Comparison of ENCODE assay signal across 25 cellular contexts in genomic region chr12:117967043-117967442, GRCh38. TPM values are rescaled to one million over a fixed set of nuclear protein-coding genes. Genes with fewer than 3 reads are reported as not detected.
DNase-seq lines count a peak whose midpoint lies in the region; ATAC-seq, FAIRE-seq and TF ChIP-seq lines count a peak whose summit lies in the region.
"Had no signal": no experiment of that assay in that cellular context is flagged by ENCODE, and none has a peak within 500 bp of the region (broad histone marks: within the 10 kb centered on the region; RNA-seq: fewer than 3 reads in every experiment).

No MANE protein-coding gene starts in this region.

- TF ChIP-seq RAD21 in HCT116 (IDR thresholded peaks at IDR 0.05; ENCODE audit: low read depth) (no peak), neural cell (conservative IDR thresholded peaks at IDR 0.05) (no peak)

- BruUV-seq in HCT116 (replicated peaks; lab: Mats Ljungman, UMichigan): no TSS peak

- peaks cover 7% of the 10 kb centered on the region for H3K9me3 Mint-ChIP-seq in activated CD4-positive, alpha-beta T cell treated with anti-CD3 and anti-CD28 coated beads for 36 hours (ENCODE audit: low read depth)
- H3K9me3 Mint-ChIP-seq in brain: peaks cover 12 to 17% (median 15%) of the 10 kb centered on the region in 5 experiments

- H2AFZ ChIP-seq in HCT116 (ENCODE audit: low read depth, low read length, poor library complexity, severe bottlenecking): no peak overlapping the region
- H2AFZ ChIP-seq in neural cell (ENCODE audit: low read depth, low read length): no peak overlapping the region

- H3K79me2 ChIP-seq in HCT116 (ENCODE audit: insufficient read depth, low read length): peaks cover 8% of the 10 kb centered on the region
- peaks cover 34% of the 10 kb centered on the region for H3K79me2 ChIP-seq in neural cell (replicated peaks; ENCODE audit: insufficient read depth, low read length)

- H3K9ac ChIP-seq in HCT116 (ENCODE audit: low read length): peak overlapping the region; percentile 83; the same call in 1 of the 2 replicates
- H3K9ac ChIP-seq in neural cell (ENCODE audit: low read length): peak overlapping the region; percentile 95

- FAIRE-seq in GM19239 (lab: Jason Lieb, UNC): no peak
- FAIRE-seq: A549, bronchial epithelial cell, endometrium, G401.6, islet of Langerhans had no signal

- TF ChIP-seq CTCF in HCT116 (IDR thresholded peaks at IDR 0.05 in 2 of 3, conservative IDR thresholded peaks at IDR 0.05 in 1 of 3; ENCODE audit: borderline replicate concordance in 1 of 3, insufficient read depth in 1 of 3, low read depth in 2 of 3, low read length in 2 of 3) (no peak), brain (conservative IDR thresholded peaks at IDR 0.05) (no peak), neural cell (IDR thresholded peaks at IDR 0.05; ENCODE audit: poor library complexity, severe bottlenecking) (no peak)

- RAD21 ChIA-PET in HCT116 (lab: Charles Lee; ENCODE audit: low non-redundant PET in 1 of 2, low total read pairs in 2 of 2, uncharacterized antibody in 2 of 2, unreplicated experiment in 2 of 2): no interaction called here

- no peak for TF ChIP-seq EP300 in neural cell (conservative IDR thresholded peaks at IDR 0.05; ENCODE audit: poor library complexity, severe bottlenecking)

- H3K36me3 ChIP-seq in HCT116 (ENCODE audit: control insufficient read depth in 1 of 2, insufficient read depth in 2 of 2, low read length in 2 of 2) (0 out of 4 replicates have a peak, but pooled peaks cover 0 to 4% of the 10 kb centered on the region in 2 experiments), neural cell (ENCODE audit: insufficient read depth, low read length) (no peaks in the 10 kb centered on the region), H7 (replicated peaks; ENCODE audit: control insufficient read depth, insufficient read depth, low read length) (no peaks in the 10 kb centered on the region)
- H3K36me3 ChIP-seq: adrenal gland, gastroesophageal sphincter, MG63, prostate gland, upper lobe of left lung had no signal

- no peak overlapping the region for H3K27ac Mint-ChIP-seq in activated CD4-positive, alpha-beta T cell treated with anti-CD3 and anti-CD28 coated beads for 36 hours
- H3K27ac Mint-ChIP-seq in brain: peak overlapping the region in 2 of 5 experiments; percentile 29 to 86
- H3K27ac Mint-ChIP-seq: activated T-helper 2 cell treated with anti-CD3 and anti-CD28 coated beads, Interferon-gamma antibody, Interleukin-2, Interleukin-4, amounts not matched to agents 10 μg/mL and 5 μg/mL and 100 μg/mL, durations not matched to agents 14 hours and 24 hours and 36 hours had no signal

- H3F3A ChIP-seq in neural cell (ENCODE audit: insufficient read depth, low read length, poor library complexity, severe bottlenecking): peaks cover 4% of the 10 kb centered on the region

- peaks cover 11 to 28% of the 10 kb centered on the region in 2 experiments for H3K4me1 ChIP-seq in HCT116 (ENCODE audit: control insufficient read depth in 1 of 2, insufficient read depth in 2 of 2, low read length in 2 of 2)
- H3K4me1 ChIP-seq: adrenal gland, prostate gland had no signal

- peaks cover 50% of the 10 kb centered on the region for H3K27me3 Mint-ChIP-seq in activated CD4-positive, alpha-beta T cell treated with anti-CD3 and anti-CD28 coated beads for 36 hours
- peaks cover 44% of the 10 kb centered on the region for H3K27me3 Mint-ChIP-seq in brain

- TF ChIP-seq POLR2A in HCT116 (IDR thresholded peaks at IDR 0.05; ENCODE audit: borderline replicate concordance, extremely low read depth, insufficient read depth, insufficient read length): no peak

- ATAC-seq in activated CD4-positive, alpha-beta T cell treated with anti-CD3 and anti-CD28 coated beads for 36 hours: no peak
- no peak for ATAC-seq in HCT116
- ATAC-seq: A549, gastroesophageal sphincter had no signal

- H4K20me1 ChIP-seq in HCT116 (ENCODE audit: insufficient read depth) (no peaks in the 10 kb centered on the region), neural cell (ENCODE audit: insufficient read depth) (no peaks in the 10 kb centered on the region)

- H3K4me3 ChIP-seq in HCT116 (replicated peaks in 1 of 2; ENCODE audit: low read depth in 1 of 2, low read length in 2 of 2) (peak overlapping the region in 1 of 2 experiments; percentile 89; a peak in 1 of 4 replicates), neural cell (ENCODE audit: low read length) (peak overlapping the region; percentile 81), H7 (ENCODE audit: insufficient read depth, low read depth, low read length) (no peak overlapping the region)
- H3K4me3 ChIP-seq: A549, adrenal gland, coronary artery, gastroesophageal sphincter, MG63, prostate gland, upper lobe of left lung had no signal

- intact Hi-C loops in activated CD4-positive, alpha-beta T cell treated with anti-CD3 and anti-CD28 coated beads for 36 hours (cut with DNase I, micrococcal nuclease): loop anchor here in 1 of 2 experiments (5.0 kb wide), 1 partner anchor 410 kb away; the partner anchor contains the start of gene SUDS3
- intact Hi-C loops in HCT116 (cut with micrococcal nuclease): no loop called here

- H3K36me3 Mint-ChIP-seq in activated CD4-positive, alpha-beta T cell treated with anti-CD3 and anti-CD28 coated beads for 36 hours (ENCODE audit: low read depth): peaks cover 2% of the 10 kb centered on the region
- H3K36me3 Mint-ChIP-seq in brain: no peaks in the 10 kb centered on the region

- POLR2A ChIA-PET in activated CD4-positive, alpha-beta T cell treated with anti-CD3 and anti-CD28 coated beads for 36 hours (lab: Charles Lee): no interaction called here
- POLR2A ChIA-PET in HCT116 (lab: Charles Lee): no interaction called here

- CTCF ChIA-PET in activated CD4-positive, alpha-beta T cell treated with anti-CD3 and anti-CD28 coated beads for 36 hours (lab: Charles Lee): no interaction called here
- CTCF ChIA-PET in HCT116 (lab: Charles Lee): no interaction called here

- peaks cover 9% of the 10 kb centered on the region for H3K4me1 Mint-ChIP-seq in activated CD4-positive, alpha-beta T cell treated with anti-CD3 and anti-CD28 coated beads for 36 hours
- peaks cover 26% of the 10 kb centered on the region for H3K4me1 Mint-ChIP-seq in brain

- no peaks in the 10 kb centered on the region for H3K27me3 ChIP-seq in HCT116 (ENCODE audit: insufficient read depth, low read length)
- no peaks in the 10 kb centered on the region for H3K27me3 ChIP-seq in neural cell (ENCODE audit: insufficient read depth, low read depth, low read length)
- peaks cover 25% of the 10 kb centered on the region for H3K27me3 ChIP-seq in H7 (ENCODE audit: control insufficient read depth, insufficient read depth, low read length)
- H3K27me3 ChIP-seq: MG63 had no signal

- peak overlapping the region; percentile 94 for H3K4me2 ChIP-seq in HCT116 (ENCODE audit: low read length)
- H3K4me2 ChIP-seq in neural cell (ENCODE audit: low read length): peak overlapping the region; percentile 75
- H3K4me2 ChIP-seq: A549 had no signal

- peak overlapping the region; percentile 28 for H3K4me3 Mint-ChIP-seq in activated CD4-positive, alpha-beta T cell treated with anti-CD3 and anti-CD28 coated beads for 36 hours
- H3K4me3 Mint-ChIP-seq in brain: peak overlapping the region; percentile 57 to 91 (median 90)

- DNase-seq in activated CD4-positive, alpha-beta T cell treated with anti-CD3 and anti-CD28 coated beads for 36 hours: no peak
- no peak for DNase-seq in activated CD4-positive, alpha-beta T cell treated with anti-CD3 and anti-CD28 coated beads, Interleukin-2, amount 50 U/mL, for 4 hours
- DNase-seq in HCT116 (ENCODE audit: low read depth, low spot score): no peak
- no peak for DNase-seq in H7
- no peak for DNase-seq in mucosa of gallbladder (ENCODE audit: low spot score)
- DNase-seq in GM19239 (ENCODE audit: insufficient read length, low spot score): no peak
- DNase-seq: KBM-7; MG63; midbrain; NCI-H2029 treated with DMSO at 0.1 percent for 48 hours; stimulated activated CD8-positive, alpha-beta memory T cell treated with anti-CD3 and anti-CD28 coated beads, Interleukin-4, amount 100 ng/mL, for 48 hours; upper lobe of left lung had no signal

- H3K9me3 ChIP-seq in HCT116 (ENCODE audit: control insufficient read depth in 1 of 2, insufficient read depth in 1 of 2, low read depth in 1 of 2, low read length in 2 of 2): peaks cover 0 to 12% of the 10 kb centered on the region in 2 experiments; a peak in 1 of 4 replicates
- peaks cover 4% of the 10 kb centered on the region for H3K9me3 ChIP-seq in neural cell (ENCODE audit: low read length)
- H3K9me3 ChIP-seq: MG63, prostate gland had no signal

- H3K27ac ChIP-seq in HCT116 (ENCODE audit: low read depth, low read length): no peak overlapping the region
- peak overlapping the region; percentile 96 for H3K27ac ChIP-seq in neural cell (ENCODE audit: low read length)
- H3K27ac ChIP-seq: A549, adrenal gland, coronary artery, gastroesophageal sphincter, prostate gland, upper lobe of left lung had no signal

- H3K9me2 ChIP-seq in HCT116 (ENCODE audit: insufficient read depth): no peaks in the 10 kb centered on the region
- no peaks in the 10 kb centered on the region for H3K9me2 ChIP-seq in neural cell (ENCODE audit: insufficient read depth, low read length)

TF ChIP-seq in HCT116, 20 proteins besides CTCF, POLR2A, EP300 and RAD21 (continues in another document):
- TF ChIP-seq SRF (IDR thresholded peaks at IDR 0.05; ENCODE audit: low read depth): no peak
- no peak for TF ChIP-seq POLR2AphosphoS5 (IDR thresholded peaks at IDR 0.05; ENCODE audit: low read depth, low read length)

TF ChIP-seq in neural cell, 6 proteins besides CTCF, POLR2A, EP300 and RAD21 (continues in another document):
- TF ChIP-seq MXI1 (conservative IDR thresholded peaks at IDR 0.05; ENCODE audit: poor library complexity, severe bottlenecking) (no peak), POLR2AphosphoS5 (IDR thresholded peaks at IDR 0.05) (no peak), TAF1 (IDR thresholded peaks at IDR 0.05; ENCODE audit: low read depth) (no peak)

RNA-seq across cellular contexts. Expression of gene KSR2, which starts 1.7 kb away (rescaled TPM):
- under 1 TPM; 0.14 to 0.16 TPM for total RNA-seq in activated CD4-positive, alpha-beta T cell treated with anti-CD3 and anti-CD28 coated beads for 36 hours
- 10.1 TPM for total RNA-seq in HCT116 (2021; ENCODE audit: unreplicated experiment)
- polyA plus RNA-seq in HCT116 (2012): 1.6 and 2.7 TPM in 2 replicates
- polyA plus RNA-seq in brain (ENCODE audit: insufficient read depth, low read depth, low replicate concordance): 3.0 TPM
- polyA plus RNA-seq in neural cell: 3.0 and 3.4 TPM in 2 replicates
- 11.9 and 19.4 TPM in 2 replicates for polyA minus RNA-seq in neural cell
- 0.10 and 0.15 TPM in 2 replicates for total RNA-seq in H7 (2014; rRNA removed; shearing (Covaris generic))
- 2.4 TPM for total RNA-seq in mucosa of gallbladder
- total RNA-seq: bronchial epithelial cell, NCI-H460 had no signal

RNA-seq across cellular contexts. Expression of gene RFC5, which starts 49.5 kb away (rescaled TPM):
- 10 to 100 TPM; 63.0 to 78.9 TPM for total RNA-seq in activated CD4-positive, alpha-beta T cell treated with anti-CD3 and anti-CD28 coated beads for 36 hours
- total RNA-seq in HCT116 (2021; ENCODE audit: unreplicated experiment) (78.6 TPM), mucosa of gallbladder (13.4 TPM)
- 36.8 and 55.1 TPM in 2 replicates for polyA plus RNA-seq in HCT116 (2012)
- polyA plus RNA-seq in brain (ENCODE audit: insufficient read depth, low read depth, low replicate concordance) (47.2 TPM), neural cell (36.5 and 39.4 TPM in 2 replicates)
- polyA minus RNA-seq in neural cell: 18.3 and 19.1 TPM in 2 replicates
- 55.0 and 59.1 TPM in 2 replicates for total RNA-seq in H7 (2014; rRNA removed; shearing (Covaris generic))
